In genomic region chr12:124640096-124640495, GRCh38 we compare ENCODE assay signal across 12 cellular contexts.
DNase-seq lines count a peak whose midpoint lies in the region; ATAC-seq and TF ChIP-seq lines count a peak whose summit lies in the region.
"Had no signal": no experiment of that assay in that cellular context is flagged by ENCODE, and none has a peak within 500 bp of the region (broad histone marks: within the 10 kb centered on the region; RNA-seq: fewer than 3 reads in every experiment).

No MANE protein-coding gene starts in this region.

- no peak overlapping the region for H3K27ac Mint-ChIP-seq in activated naive CD4-positive, alpha-beta T cell treated with anti-CD3 and anti-CD28 coated beads, Interleukin-2, amount 50 U/mL, for 72 hours

- no peaks in the 10 kb centered on the region for H3K9me3 ChIP-seq in OCI-LY7 (ENCODE audit: low read length)
- H3K9me3 ChIP-seq: stomach had no signal

- POLR2A ChIA-PET in OCI-LY7 (lab: Charles Lee) = no interaction called here

- no peak overlapping the region for H3K4me3 ChIP-seq in OCI-LY7 (ENCODE audit: low read depth, low read length, poor library complexity, severe bottlenecking)
- H3K4me3 ChIP-seq: stomach had no signal

- peak; percentile 64 for DNase-seq in AG08396 (ENCODE audit: low spot score)
- DNase-seq in LHCN-M2 (ENCODE audit: low read depth) = peak; percentile 60
- DNase-seq in astrocyte of the hippocampus (ENCODE audit: low read depth, low spot score) = peak; percentile 40
- peak; percentile 88 for DNase-seq in kidney tubule cell (ENCODE audit: low spot score)
- no peak for DNase-seq in OCI-LY7 (ENCODE audit: low spot score)
- DNase-seq in SHP77 treated with DMSO at 0.1 percent for 48 hours (lab: John Stamatoyannopoulos, UW) = no peak
- DNase-seq in activated naive CD4-positive, alpha-beta T cell treated with anti-CD3 and anti-CD28 coated beads, Interleukin-2, amount 50 U/mL, for 72 hours (ENCODE audit: low spot score in 2 of 2) = no peak
- DNase-seq: H7; kidney; stimulated activated CD4-positive, alpha-beta T cell treated with anti-CD3 and anti-CD28 coated beads, Interleukin-1b, Interleukin-23, amount 100 ng/mL, for 48 hours; stomach had no signal

- no peaks in the 10 kb centered on the region for H3K9me3 Mint-ChIP-seq in activated naive CD4-positive, alpha-beta T cell treated with anti-CD3 and anti-CD28 coated beads, Interleukin-2, amount 50 U/mL, for 72 hours

- H3K4me2 ChIP-seq in OCI-LY7 (ENCODE audit: low read length) = no peak overlapping the region

- BruUV-seq in OCI-LY7 (replicated peaks; lab: Mats Ljungman, UMichigan) = no TSS peak

- no peaks in the 10 kb centered on the region for H3K4me1 ChIP-seq in OCI-LY7 (ENCODE audit: insufficient read depth, low read length, poor library complexity, severe bottlenecking)

- H3K27ac ChIP-seq in OCI-LY7 (ENCODE audit: low read depth, low read length, poor library complexity, severe bottlenecking) = no peak overlapping the region
- H3K27ac ChIP-seq: stomach had no signal

- H3K9me2 ChIP-seq in OCI-LY7 (ENCODE audit: insufficient read depth, low read length) = no peaks in the 10 kb centered on the region

- no peaks in the 10 kb centered on the region for H3K36me3 Mint-ChIP-seq in activated naive CD4-positive, alpha-beta T cell treated with anti-CD3 and anti-CD28 coated beads, Interleukin-2, amount 50 U/mL, for 72 hours

- no peaks in the 10 kb centered on the region for H3K36me3 ChIP-seq in OCI-LY7 (ENCODE audit: insufficient read depth, low read length)
- H3K36me3 ChIP-seq: stomach had no signal

- H4K20me1 ChIP-seq in OCI-LY7 (ENCODE audit: insufficient read depth, low read length) = no peaks in the 10 kb centered on the region

- H2AFZ ChIP-seq in OCI-LY7 (ENCODE audit: low read length) = no peak overlapping the region

- intact Hi-C loops in OCI-LY7 (cut with micrococcal nuclease; ENCODE audit: unreplicated experiment) = no loop called here

- ATAC-seq in GM21717 (IDR thresholded peaks at IDR 0.05; ENCODE audit: unreplicated experiment) = no peak
- no peak for ATAC-seq in activated naive CD4-positive, alpha-beta T cell treated with anti-CD3 and anti-CD28 coated beads, Interleukin-2, amount 50 U/mL, for 72 hours

- CTCF ChIA-PET in OCI-LY7 (lab: Charles Lee; ENCODE audit: unreplicated experiment) = no interaction called here

- H3K79me2 ChIP-seq in OCI-LY7 (ENCODE audit: insufficient read depth, low read depth, low read length) = no peaks in the 10 kb centered on the region

- no peak for TF ChIP-seq CTCF in OCI-LY7 (conservative IDR thresholded peaks at IDR 0.05; ENCODE audit: low read length)

Comparison
In these comparisons a context has a peak if more than half of its experiments do, and no peak if none do; other contexts are left out.
1. DNase-seq: peak in AG08396 (single experiment), LHCN-M2 (single experiment), astrocyte of the hippocampus (single experiment) and kidney tubule cell (single experiment); none in OCI-LY7 (single experiment), SHP77 treated with DMSO at 0.1 percent for 48 hours (single experiment) and activated naive CD4-positive, alpha-beta T cell treated with anti-CD3 and anti-CD28 coated beads, Interleukin-2, amount 50 U/mL, for 72 hours (0 of 2).